In genomic region chr12:123149828-123150272, GRCh38 we compare ENCODE assay signal across 8 cellular contexts. TPM values are rescaled to one million over a fixed set of nuclear protein-coding genes. Genes with fewer than 3 reads are reported as not detected.
DNase-seq lines count a peak whose midpoint lies in the region; ATAC-seq and TF ChIP-seq lines count a peak whose summit lies in the region.

No MANE protein-coding gene starts in this region.

- intact Hi-C loops in CD4-positive, alpha-beta memory T cell (cut with micrococcal nuclease), result loop anchor here (2.0 kb wide), 1 partner anchor 175 kb away; the partner anchor contains the start of gene OGFOD2

- H3K9me3 ChIP-seq in CD4-positive, alpha-beta memory T cell (ENCODE audit: control insufficient read depth in 1 of 2, low read length in 2 of 2), result no peaks in the 10 kb centered on the region
- no peaks in the 10 kb centered on the region for H3K9me3 ChIP-seq in SJCRH30 (replicated peaks)
- H3K9me3 ChIP-seq in esophagus (ENCODE audit: control insufficient read depth in 2 of 2, insufficient read depth in 1 of 2, low read depth in 1 of 2, low read length in 1 of 2), result no peaks in the 10 kb centered on the region

- CTCF ChIA-PET in CD4-positive, alpha-beta memory T cell (lab: Charles Lee; ENCODE audit: partially characterized antibody), result interaction anchor here (0.8 to 1.1 kb wide), 4 partner anchors 21 to 107 kb away, joined by 3 read pairs; no protein-coding TSS in a partner anchor

- H3K27ac ChIP-seq in CD4-positive, alpha-beta memory T cell (ENCODE audit: low read depth, low read length), result peak overlapping the region; percentile 34
- no peak overlapping the region for H3K27ac ChIP-seq in SJCRH30
- peak overlapping the region; percentile 70 to 86 for H3K27ac ChIP-seq in esophagus (ENCODE audit: low read depth in 2 of 2, low read length in 1 of 2)

- H3K27ac Mint-ChIP-seq in CD4-positive, alpha-beta memory T cell, result peak overlapping the region; percentile 46 to 86 (median 73)
- H3K27ac Mint-ChIP-seq in neural crest cell (ENCODE audit: unreplicated experiment), result no peak overlapping the region

- peak overlapping the region; percentile 76 to 89 (median 82) for H3K4me3 Mint-ChIP-seq in CD4-positive, alpha-beta memory T cell
- H3K4me3 Mint-ChIP-seq in neural crest cell, result peak overlapping the region; percentile 88

- no peak for TF ChIP-seq POLR2A in GM18505 (IDR thresholded peaks at IDR 0.05; ENCODE audit: borderline replicate concordance, extremely low read depth, insufficient read depth, insufficient read length)

- peaks cover 0 to 6% of the 10 kb centered on the region in 2 donors for H3K36me3 Mint-ChIP-seq in CD4-positive, alpha-beta memory T cell
- no peaks in the 10 kb centered on the region for H3K36me3 Mint-ChIP-seq in neural crest cell (ENCODE audit: low read depth)

- no peaks in the 10 kb centered on the region for H3K27me3 ChIP-seq in CD4-positive, alpha-beta memory T cell (ENCODE audit: insufficient read depth, low read length)
- H3K27me3 ChIP-seq in SJCRH30 (no peaks in the 10 kb centered on the region), esophagus (ENCODE audit: control insufficient read depth in 1 of 2, insufficient read depth in 2 of 2, low read length in 2 of 2) (no peaks in the 10 kb centered on the region)

- POLR2A ChIA-PET in CD4-positive, alpha-beta memory T cell (lab: Charles Lee; ENCODE audit: partially characterized antibody), result interaction anchor here (0.6 to 4.1 kb wide), 7 partner anchors 12 to 317 kb away, joined by 3 to 24 read pairs (median 5); partner anchors contain the start of genes MPHOSPH9 and MTRFR

- DNase-seq in CD4-positive, alpha-beta memory T cell, result no peak
- DNase-seq in SJCRH30 (no peak), neural crest cell (ENCODE audit: low read depth, low spot score) (no peak), midbrain (lab: John Stamatoyannopoulos, UW) (no peak)

- H3K4me1 ChIP-seq in CD4-positive, alpha-beta memory T cell (ENCODE audit: insufficient read depth, low read length), result peaks cover 23% of the 10 kb centered on the region
- no peaks in the 10 kb centered on the region for H3K4me1 ChIP-seq in SJCRH30
- peaks cover 0 to 3% of the 10 kb centered on the region in 2 donors for H3K4me1 ChIP-seq in esophagus (ENCODE audit: control insufficient read depth in 2 of 2, insufficient read depth in 2 of 2, low read length in 1 of 2)

- peaks cover 17 to 41% (median 25%) of the 10 kb centered on the region in 4 donors for H3K4me1 Mint-ChIP-seq in CD4-positive, alpha-beta memory T cell
- peaks cover 24% of the 10 kb centered on the region for H3K4me1 Mint-ChIP-seq in neural crest cell

- no peak for TF ChIP-seq CTCF in neural crest cell (conservative IDR thresholded peaks at IDR 0.05)

- H3K27me3 Mint-ChIP-seq in CD4-positive, alpha-beta memory T cell, result no peaks in the 10 kb centered on the region
- H3K27me3 Mint-ChIP-seq in neural crest cell (ENCODE audit: low read depth), result peaks cover 12% of the 10 kb centered on the region

- no peaks in the 10 kb centered on the region for H3K36me3 ChIP-seq in CD4-positive, alpha-beta memory T cell (ENCODE audit: insufficient read depth, low read length)
- H3K36me3 ChIP-seq in SJCRH30 (no peaks in the 10 kb centered on the region), esophagus (ENCODE audit: control insufficient read depth in 2 of 2, insufficient read depth in 2 of 2, low read length in 1 of 2) (no peaks in the 10 kb centered on the region)

- no peaks in the 10 kb centered on the region for H3K9me3 Mint-ChIP-seq in CD4-positive, alpha-beta memory T cell
- no peaks in the 10 kb centered on the region for H3K9me3 Mint-ChIP-seq in neural crest cell

- ATAC-seq in esophagus mucosa (no peak), GM18517 (IDR thresholded peaks at IDR 0.05; ENCODE audit: unreplicated experiment) (no peak), GM18505 (IDR thresholded peaks at IDR 0.05; ENCODE audit: unreplicated experiment) (no peak)

- H3K4me3 ChIP-seq in CD4-positive, alpha-beta memory T cell (ENCODE audit: low read length in 2 of 2), result peak overlapping the region in 1 of 2 donors; percentile 43
- H3K4me3 ChIP-seq in SJCRH30, result peak overlapping the region; percentile 66
- peak overlapping the region; percentile 64 to 71 for H3K4me3 ChIP-seq in esophagus (ENCODE audit: low read depth in 1 of 2, low read length in 2 of 2)

- WGBS in esophagus, 2 donors, result 37 to 46% methylated on average over 15 to 16 of the region's 16 CpGs

RNA-seq across cellular contexts. Expression of gene PITPNM2, which starts 1.0 kb away (rescaled TPM):
- 10 to 100 TPM; 15.7 to 16.8 TPM for total RNA-seq in CD4-positive, alpha-beta memory T cell
- 1 to 10 TPM in 1 of 2 donors, under 1 TPM in 1; 0.77 to 3.3 TPM for polyA plus RNA-seq in CD4-positive, alpha-beta memory T cell
- total RNA-seq in SJCRH30 (2014; rRNA removed; shearing (Covaris generic)), result 1.2 and 1.3 TPM in 2 replicates
- 1 to 10 TPM; 4.1 to 7.8 TPM for polyA plus RNA-seq in esophagus
- total RNA-seq in neural crest cell (7.2 and 9.5 TPM in 2 replicates), esophagus mucosa (8.3 TPM)
